ENCODE assay signal across 24 cellular contexts in genomic region chr14:50028458-50028857, GRCh38.
"Had no signal": no experiment of that assay in that cellular context is flagged by ENCODE, and none has a peak within 500 bp of the region (broad histone marks: within the 10 kb centered on the region; RNA-seq: fewer than 3 reads in every experiment).

No MANE protein-coding gene starts in this region.

- H3K36me3 ChIP-seq: gastroesophageal sphincter, heart left ventricle, left lung, neural progenitor cell, suprapubic skin, transverse colon, vagina had no signal

- H2AFZ ChIP-seq: hepatocyte, neural progenitor cell, parathyroid adenoma had no signal

- H3K27me3 ChIP-seq: foreskin keratinocyte, gastroesophageal sphincter, heart left ventricle, hepatocyte, left lung, neural progenitor cell, suprapubic skin, transverse colon, vagina had no signal

- H3K27me3 Mint-ChIP-seq: naive thymus-derived CD4-positive, alpha-beta T cell; progenitor cell of endocrine pancreas had no signal

- H3K9ac ChIP-seq: neural progenitor cell, parathyroid adenoma had no signal

- H3K4me3 ChIP-seq: gastroesophageal sphincter, heart left ventricle, hepatocyte, left lung, neural progenitor cell, smooth muscle cell, suprapubic skin, transverse colon, vagina had no signal

- H3K9me3 ChIP-seq: suprapubic skin, transverse colon, vagina had no signal

- H3K27ac ChIP-seq: foreskin keratinocyte, gastroesophageal sphincter, heart left ventricle, hepatocyte, left lung, neural progenitor cell, parathyroid adenoma, suprapubic skin, transverse colon, vagina had no signal

- DNase-seq: cortex of kidney; foreskin keratinocyte; heart left ventricle; left cardiac atrium; left lung; mesendoderm; midbrain; naive thymus-derived CD4-positive, alpha-beta T cell; stimulated activated CD4-positive, alpha-beta T cell treated with anti-CD3 and anti-CD28 coated beads, Interleukin-12 subunit alpha, Interleukin-12 subunit beta, amount 100 ng/mL, for 4 hours; stimulated activated CD4-positive, alpha-beta T cell treated with anti-CD3 and anti-CD28 coated beads, Interleukin-1b, Interleukin-23, amount 100 ng/mL, for 48 hours; stimulated activated CD4-positive, alpha-beta T cell treated with anti-CD3 and anti-CD28 coated beads, Interleukin-4, amount 100 ng/mL, for 1 hour; stimulated activated CD8-positive, alpha-beta memory T cell treated with anti-CD3 and anti-CD28 coated beads, Interleukin-4, amount 100 ng/mL, for 48 hours; stimulated activated naive CD8-positive, alpha-beta T cell treated with anti-CD3 and anti-CD28 coated beads, Interleukin-15, Interleukin-2, amounts not matched to agents 100 U/mL and 50 U/mL, for 24 hours; transverse colon had no signal

- H3K27ac Mint-ChIP-seq: nephron, neural progenitor cell, progenitor cell of endocrine pancreas had no signal

- H3K36me3 Mint-ChIP-seq: neural progenitor cell had no signal

- H3K79me2 ChIP-seq: hepatocyte, parathyroid adenoma had no signal

- H3K4me2 ChIP-seq: hepatocyte, neural progenitor cell, smooth muscle cell had no signal

- ATAC-seq: esophagus mucosa; foreskin keratinocyte; gastroesophageal sphincter; left lung; naive thymus-derived CD4-positive, alpha-beta T cell; stimulated activated naive CD8-positive, alpha-beta T cell treated with anti-CD3 and anti-CD28 coated beads, Interleukin-15, Interleukin-2, amounts not matched to agents 100 U/mL and 50 U/mL, for 24 hours had no signal

- H3K4me1 Mint-ChIP-seq: neural progenitor cell had no signal

- H3K4me3 Mint-ChIP-seq: naive thymus-derived CD4-positive, alpha-beta T cell; nephron; neural progenitor cell had no signal
